In genomic region chr7:158262284-158263109, GRCh38 we compare ENCODE assay signal across 22 cellular contexts.
DNase-seq lines count a peak whose midpoint lies in the region; ATAC-seq and TF ChIP-seq lines count a peak whose summit lies in the region.
"Had no signal": no experiment of that assay in that cellular context is flagged by ENCODE, and none has a peak within 500 bp of the region (broad histone marks: within the 10 kb centered on the region; RNA-seq: fewer than 3 reads in every experiment).

No MANE protein-coding gene starts in this region.

- no peaks in the 10 kb centered on the region for H3K9me1 ChIP-seq in IMR-90 (ENCODE audit: insufficient read depth, low read length)

- H3K79me2 ChIP-seq in H9 (ENCODE audit: insufficient read depth, low read length), result no peaks in the 10 kb centered on the region

- H3K14ac ChIP-seq in H9 (ENCODE audit: insufficient read depth, low read length), result no peak overlapping the region
- no peak overlapping the region for H3K14ac ChIP-seq in IMR-90 (replicated peaks; ENCODE audit: low read depth, low read length)

- H2AK5ac ChIP-seq in H9 (ENCODE audit: insufficient read length, low read length) (no peak overlapping the region), IMR-90 (ENCODE audit: low read depth, low read length) (no peak overlapping the region)

- H3K4me3 ChIP-seq in IMR-90 (ENCODE audit: insufficient read depth, low read depth, low read length), result no peak overlapping the region
- peak overlapping the region; percentile 24; the same call in 1 of the 2 replicates for H3K4me3 ChIP-seq in iPS-18c (ENCODE audit: insufficient read depth, low read depth, low read length)
- H3K4me3 ChIP-seq: A549; BLaER1 treated with 17β-estradiol and CSF1 and Interleukin-3, amounts not matched to agents 10 nM and 100 nM; SJSA1 had no signal

- in situ Hi-C loops in IMR-90 (cut with MboI; ENCODE audit: low sequenced_read_pairs), result no loop called here

- ATAC-seq in IMR-90 (ENCODE audit: low read depth), result no peak
- ATAC-seq: A549 had no signal

- H4K91ac ChIP-seq in H9 (ENCODE audit: insufficient read length, low read depth, low read length) (no peak overlapping the region), IMR-90 (ENCODE audit: insufficient read depth, low read depth, low read length) (no peak overlapping the region)

- H2BK5ac ChIP-seq in H9 (ENCODE audit: insufficient read length, low read length) (no peak overlapping the region), IMR-90 (ENCODE audit: low read depth, low read length, poor library complexity, severe bottlenecking) (peak overlapping the region; percentile 81)

- H4K8ac ChIP-seq in H9 (replicated peaks; ENCODE audit: insufficient read length, low read depth, low read length), result peak overlapping the region; percentile 3
- no peak overlapping the region for H4K8ac ChIP-seq in IMR-90 (ENCODE audit: low read depth in 2 of 2, low read length in 2 of 2)

- no peak overlapping the region for H2AFZ ChIP-seq in H9 (ENCODE audit: low read length)
- H2AFZ ChIP-seq in IMR-90 (replicated peaks; ENCODE audit: low read length, poor library complexity), result no peak overlapping the region

- H3K23me2 ChIP-seq in H9 (ENCODE audit: insufficient read length, low read depth, low read length, poor library complexity, severe bottlenecking), result no peaks in the 10 kb centered on the region

- BruUV-seq in IMR-90 (replicated peaks; lab: Mats Ljungman, UMichigan), result no TSS peak

- peaks cover 18 to 22% of the 10 kb centered on the region in 2 experiments for H3K4me1 Mint-ChIP-seq in H9
- H3K4me1 Mint-ChIP-seq: CD4-positive, alpha-beta memory T cell had no signal

- no peak overlapping the region for H3T11ph ChIP-seq in H9 (ENCODE audit: low read length)

- H2AK9ac ChIP-seq in IMR-90 (replicated peaks; ENCODE audit: low read depth, low read length, poor library complexity), result peak overlapping the region; percentile 50

- intact Hi-C loops in IMR-90 (cut with micrococcal nuclease), result no loop called here

- no peak for TF ChIP-seq RAD21 in IMR-90 (IDR thresholded peaks at IDR 0.05; ENCODE audit: low read length)

- dilution Hi-C loops in IMR-90 (cut with HindIII; ENCODE audit: low sequenced_read_pairs, unreplicated experiment), result no loop called here

- H3K4me2 ChIP-seq in H9 (ENCODE audit: insufficient read depth, insufficient read length, low read length) (no peak overlapping the region), IMR-90 (ENCODE audit: low read depth, low read length) (no peak overlapping the region)
- H3K4me2 ChIP-seq: A549; BLaER1 treated with 17β-estradiol and CSF1 and Interleukin-3, amounts not matched to agents 10 nM and 100 nM had no signal

- H3K27me3 Mint-ChIP-seq in H9 (ENCODE audit: low read depth), result no peaks in the 10 kb centered on the region; the same call in 1 of the 2 replicates

- no peak overlapping the region for H3K23ac ChIP-seq in H9 (ENCODE audit: insufficient read length, low read depth, low read length)
- H3K23ac ChIP-seq in IMR-90 (ENCODE audit: low read depth, low read length), result no peak overlapping the region

- no peaks in the 10 kb centered on the region for H3K36me3 ChIP-seq in IMR-90 (ENCODE audit: control insufficient read depth, insufficient read depth, low read length)
- H3K36me3 ChIP-seq: BLaER1 treated with 17β-estradiol and CSF1 and Interleukin-3, amounts not matched to agents 10 nM and 100 nM; SJSA1 had no signal

- no peak overlapping the region for H3K4me3 Mint-ChIP-seq in H9
- H3K4me3 Mint-ChIP-seq: CD4-positive, alpha-beta memory T cell had no signal

- DNase-seq in H9 (no peak), IMR-90 (no peak), cerebellar cortex (ENCODE audit: low spot score) (no peak), NCI-H2029 treated with DMSO at 0.1 percent for 48 hours (lab: John Stamatoyannopoulos, UW) (no peak)
- DNase-seq in stimulated activated naive CD4-positive, alpha-beta T cell (lab: John Stamatoyannopoulos, UW), result no peak
- no peak for DNase-seq in activated T-cell treated with anti-CD3 and anti-CD28 coated beads, Interleukin-2, amount 50 U/mL, for 1 hour
- DNase-seq: AML-193; Caco-2; CD4-positive, alpha-beta memory T cell; H7; KG1; MM.1S; NCI-H2029; NCI-H2227 treated with DMSO at 0.1 percent for 48 hours; NCI-H510A; NCI-H69; Right ventricle myocardium superior; RPMI8226 had no signal

- H3K9ac ChIP-seq in H9 (ENCODE audit: extremely low read depth, insufficient read length, low read length) (no peak overlapping the region), IMR-90 (ENCODE audit: low read depth, low read length) (no peak overlapping the region)
- H3K9ac ChIP-seq: BLaER1 treated with 17β-estradiol and CSF1 and Interleukin-3, amounts not matched to agents 10 nM and 100 nM had no signal

- H3K4ac ChIP-seq in H9 (ENCODE audit: low read depth, low read length) (no peak overlapping the region), IMR-90 (ENCODE audit: low read depth, low read length) (no peak overlapping the region)

- H4K20me1 ChIP-seq in H9 (ENCODE audit: control insufficient read depth, insufficient read depth, insufficient read length), result no peaks in the 10 kb centered on the region
- no peaks in the 10 kb centered on the region for H4K20me1 ChIP-seq in IMR-90 (ENCODE audit: insufficient read depth, low read length)
- H4K20me1 ChIP-seq: BLaER1 treated with 17β-estradiol and CSF1 and Interleukin-3, amounts not matched to agents 10 nM and 100 nM had no signal

- H3K79me1 ChIP-seq in H9 (ENCODE audit: insufficient read depth, low read depth, low read length, poor library complexity, severe bottlenecking) (no peaks in the 10 kb centered on the region), IMR-90 (ENCODE audit: low read depth in 1 of 2, low read length in 2 of 2) (no peaks in the 10 kb centered on the region)

- H3K18ac ChIP-seq in H9 (ENCODE audit: insufficient read length, low read depth, low read length), result no peak overlapping the region
- no peak overlapping the region for H3K18ac ChIP-seq in IMR-90 (ENCODE audit: low read depth, low read length)

- H3K27ac ChIP-seq in H9 (ENCODE audit: insufficient read length, low read depth, low read length), result no peak overlapping the region
- no peak overlapping the region for H3K27ac ChIP-seq in IMR-90 (ENCODE audit: insufficient read depth, low read length)
- H3K27ac ChIP-seq: A549; BLaER1 treated with 17β-estradiol and CSF1 and Interleukin-3, amounts not matched to agents 10 nM and 100 nM; SJSA1 had no signal

- H2BK12ac ChIP-seq in H9 (ENCODE audit: insufficient read length, low read depth, low read length), result no peak overlapping the region

- POLR2A ChIA-PET in IMR-90 (lab: Charles Lee; ENCODE audit: unreplicated experiment), result no interaction called here

- H3K9me3 Mint-ChIP-seq in H9, result no peaks in the 10 kb centered on the region; a peak in 1 of 5 replicates

- peaks cover 0 to 4% (median 0%) of the 10 kb centered on the region in 3 experiments; a peak in 2 of 7 replicates for H3K36me3 Mint-ChIP-seq in H9 (ENCODE audit: insufficient read depth in 1 of 3, low read depth in 3 of 3)
- H3K36me3 Mint-ChIP-seq: CD4-positive, alpha-beta memory T cell had no signal

- CTCF ChIA-PET in IMR-90 (lab: Yijun Ruan, JAX), result no interaction called here

- no peak overlapping the region for H3K27ac Mint-ChIP-seq in H9
- H3K27ac Mint-ChIP-seq: CD4-positive, alpha-beta memory T cell had no signal

- TF ChIP-seq CTCF in H9 (conservative IDR thresholded peaks at IDR 0.05) (no peak), IMR-90 (conservative IDR thresholded peaks at IDR 0.05; ENCODE audit: low read depth, low read length) (no peak)

- H3K4me1 ChIP-seq in H9 (ENCODE audit: insufficient read depth, low read length) (no peaks in the 10 kb centered on the region), IMR-90 (ENCODE audit: control insufficient read depth, insufficient read depth, low read length) (no peaks in the 10 kb centered on the region)
- H3K4me1 ChIP-seq: A549; BLaER1 treated with 17β-estradiol and CSF1 and Interleukin-3, amounts not matched to agents 10 nM and 100 nM; Caco-2; SJSA1 had no signal

- H2BK15ac ChIP-seq in H9 (ENCODE audit: low read depth, low read length) (no peak overlapping the region), IMR-90 (ENCODE audit: low read depth, low read length) (no peak overlapping the region)

- H2BK20ac ChIP-seq in H9 (ENCODE audit: low read depth, low read length, poor library complexity, severe bottlenecking) (no peak overlapping the region), IMR-90 (ENCODE audit: low read depth, low read length) (no peak overlapping the region)

- TF ChIP-seq POLR2A in IMR-90 (IDR thresholded peaks at IDR 0.05; ENCODE audit: low read depth, low read length), result no peak

- peak overlapping the region; percentile 2 for H3K56ac ChIP-seq in H9 (ENCODE audit: insufficient read length, low read depth, low read length)
- H3K56ac ChIP-seq in IMR-90 (ENCODE audit: extremely low read depth, insufficient read depth, low read length), result no peak overlapping the region

- no CpG with 5 or more reads among the region's 5 CpGs for WGBS in H9 (ENCODE audit: extremely low coverage, insufficient read length, low lambda C conversion rate)
- 90% methylated on average over 4 of the region's 5 CpGs; no CpG with 5 or more reads in 1 of the 2 experiments for WGBS in IMR-90 (ENCODE audit: extremely low coverage in 2 of 2, insufficient read length in 1 of 2), 2 experiments

- H4K5ac ChIP-seq in H9 (ENCODE audit: insufficient read length, low read depth, low read length), result peak overlapping the region; percentile 11
- no peak overlapping the region for H4K5ac ChIP-seq in IMR-90 (ENCODE audit: low read depth, low read length)

- H3K9me3 ChIP-seq in H9 (ENCODE audit: control insufficient read depth, low read depth, low read length), result no peaks in the 10 kb centered on the region
- peaks cover 77% of the 10 kb centered on the region for H3K9me3 ChIP-seq in IMR-90 (ENCODE audit: control insufficient read depth, insufficient read depth, low read length)
- peaks cover 75% of the 10 kb centered on the region for H3K9me3 ChIP-seq in iPS-18c (ENCODE audit: control insufficient read depth, insufficient read depth, low read length)
- H3K9me3 ChIP-seq: BLaER1 treated with 17β-estradiol and CSF1 and Interleukin-3, amounts not matched to agents 10 nM and 100 nM; Caco-2 had no signal

- H3K27me3 ChIP-seq in H9 (ENCODE audit: insufficient read depth, low read length) (no peaks in the 10 kb centered on the region), IMR-90 (ENCODE audit: control insufficient read depth, insufficient read depth, low read length) (no peaks in the 10 kb centered on the region)
- H3K27me3 ChIP-seq: BLaER1 treated with 17β-estradiol and CSF1 and Interleukin-3, amounts not matched to agents 10 nM and 100 nM; SJSA1 had no signal

- H2BK120ac ChIP-seq in H9 (ENCODE audit: low read depth, low read length, poor library complexity, severe bottlenecking) (no peak overlapping the region), IMR-90 (ENCODE audit: low read depth, low read length) (no peak overlapping the region)

TF ChIP-seq in IMR-90, 13 proteins besides CTCF, POLR2A, EP300 and RAD21:
- no peak for TF ChIP-seq NFE2L2 (IDR thresholded peaks at IDR 0.05; ENCODE audit: low read depth, low read length)
- TF ChIP-seq RCOR1 (IDR thresholded peaks at IDR 0.05; ENCODE audit: insufficient replicate concordance, low read length), result no peak
- TF ChIP-seq MXI1 (IDR thresholded peaks at IDR 0.05; ENCODE audit: borderline replicate concordance, low read depth, low read length), result no peak
